ENCODE assay signal across 28 cellular contexts in the genomic region with DNA sequence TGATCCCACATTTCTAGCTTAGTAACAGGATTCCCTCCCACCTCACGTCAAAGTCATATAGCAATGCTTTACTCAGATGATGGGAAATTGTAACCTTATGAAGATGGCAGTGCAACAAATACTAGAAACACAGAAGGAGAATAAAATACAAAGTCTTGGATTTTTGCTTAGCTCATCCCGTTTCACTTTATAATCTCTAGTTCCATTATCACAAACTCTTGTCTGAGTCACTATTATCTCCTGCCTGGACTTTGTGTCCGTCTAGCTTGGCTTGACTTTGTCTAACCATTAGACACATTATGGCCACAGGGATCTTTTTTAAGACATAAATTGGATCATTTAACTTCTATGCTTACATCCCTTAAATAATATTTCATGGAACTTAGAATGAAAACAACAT.
"Had no signal": no experiment of that assay in that cellular context is flagged by ENCODE, and none has a peak within 500 bp of the region (broad histone marks: within the 10 kb centered on the region; RNA-seq: fewer than 3 reads in every experiment).

No MANE protein-coding gene starts in this region.

- H3K27me3 ChIP-seq: adrenal gland, body of pancreas, esophagus squamous epithelium, gastroesophageal sphincter, heart right ventricle had no signal

- H3K36me3 ChIP-seq: adrenal gland, esophagus squamous epithelium, gastroesophageal sphincter, heart right ventricle had no signal

- H3K27ac ChIP-seq: adrenal gland, body of pancreas, epithelial cell of prostate, esophagus squamous epithelium, gastroesophageal sphincter, heart right ventricle had no signal

- ATAC-seq: activated CD4-positive, alpha-beta T cell treated with anti-CD3 and anti-CD28 coated beads for 36 hours; activated CD8-positive, alpha-beta memory T cell treated with anti-CD3 and anti-CD28 coated beads, Interleukin-2, amount 10 ng/mL, durations not matched to agents 7 days and 5 days; activated CD8-positive, alpha-beta T cell treated with anti-CD3 and anti-CD28 coated beads, Interleukin-2, amount 10 ng/mL, durations not matched to agents 7 days and 5 days; activated naive CD8-positive, alpha-beta T cell treated with anti-CD3 and anti-CD28 coated beads, Interleukin-2, amount 50 U/mL, for 24 hours; body of pancreas; gastroesophageal sphincter; heart right ventricle; T-helper 17 cell had no signal

- H3K4me3 ChIP-seq: adrenal gland, body of pancreas, esophagus squamous epithelium, gastroesophageal sphincter, heart right ventricle had no signal

- H3K4me1 ChIP-seq: adrenal gland, body of pancreas, esophagus squamous epithelium, gastroesophageal sphincter, heart right ventricle had no signal

- DNase-seq: activated CD4-positive, alpha-beta memory T cell treated with anti-CD3 and anti-CD28 coated beads for 36 hours; activated CD4-positive, alpha-beta T cell treated with anti-CD3 and anti-CD28 coated beads for 36 hours; activated CD4-positive, alpha-beta T cell treated with anti-CD3 and anti-CD28 coated beads, Interleukin-2, amount 10 ng/mL, durations not matched to agents 24 days and 14 days; activated CD4-positive, CD25-positive, alpha-beta regulatory T cell; activated CD4-positive, CD25-positive, alpha-beta regulatory T cell treated with anti-CD3 and anti-CD28 coated beads, Interleukin-2, amount 50 U/mL, for 72 hours; activated CD8-positive, alpha-beta memory T cell treated with anti-CD3 and anti-CD28 coated beads, Interleukin-2, amount 10 ng/mL, durations not matched to agents 7 days and 5 days; activated CD8-positive, alpha-beta memory T cell treated with anti-CD3 and anti-CD28 coated beads, Interleukin-2, amount 50 U/mL, for 4 hours; activated CD8-positive, alpha-beta T cell treated with anti-CD3 and anti-CD28 coated beads, Interleukin-2, amount 10 ng/mL, durations not matched to agents 7 days and 5 days; activated effector memory CD4-positive, alpha-beta T cell treated with anti-CD3 and anti-CD28 coated beads, Interleukin-2, amount 50 U/mL, for 16 hours; activated naive CD4-positive, alpha-beta T cell treated with anti-CD3 and anti-CD28 coated beads for 36 hours; activated naive CD8-positive, alpha-beta T cell treated with anti-CD3 and anti-CD28 coated beads for 36 hours; activated naive CD8-positive, alpha-beta T cell treated with anti-CD3 and anti-CD28 coated beads, Interleukin-2, amount 50 U/mL, for 24 hours; activated T-cell treated with anti-CD3 and anti-CD28 coated beads, Interleukin-2, amount 50 U/mL, for 1 hour; activated T-cell treated with anti-CD3 and anti-CD28 coated beads, Interleukin-2, amount 50 U/mL, for 48 hours; adrenal gland; amygdala; aorta; body of pancreas; caudate nucleus; cortex of kidney; effector CD8-positive, alpha-beta T cell; esophagus squamous epithelium; foreskin melanocyte; heart right ventricle; T-helper 17 cell; T1000 had no signal

- H3K9me3 ChIP-seq: adrenal gland, body of pancreas, esophagus squamous epithelium, gastroesophageal sphincter, heart right ventricle had no signal
